In genomic region chr9:136050706-136051567, GRCh38 we compare ENCODE assay signal across 9 cellular contexts. TPM values are rescaled to one million over a fixed set of nuclear protein-coding genes. Genes with fewer than 3 reads are reported as not detected.
DNase-seq lines count a peak whose midpoint lies in the region; ATAC-seq and TF ChIP-seq lines count a peak whose summit lies in the region.
"Had no signal": no experiment of that assay in that cellular context is flagged by ENCODE, and none has a peak within 500 bp of the region (broad histone marks: within the 10 kb centered on the region; RNA-seq: fewer than 3 reads in every experiment).

No MANE protein-coding gene starts in this region.

- intact Hi-C loops in CD14-positive monocyte (cut with micrococcal nuclease), result loop anchor here in 1 of 2 donors (5.0 kb wide), 1 partner anchor 36 kb away; no protein-coding TSS in a partner anchor
- intact Hi-C loops in CD4-positive, alpha-beta memory T cell (cut with micrococcal nuclease), result no loop called here

- H3K4me1 ChIP-seq in Peyer's patch, result peaks cover 4 to 39% (median 12%) of the 10 kb centered on the region in 4 donors
- no peaks in the 10 kb centered on the region for H3K4me1 ChIP-seq in parathyroid adenoma
- H3K4me1 ChIP-seq in CD4-positive, alpha-beta memory T cell (ENCODE audit: insufficient read depth, low read length), result peaks cover 20% of the 10 kb centered on the region

- peaks cover 22 to 36% of the 10 kb centered on the region in 2 donors for H3K36me3 Mint-ChIP-seq in CD14-positive monocyte
- H3K36me3 Mint-ChIP-seq in CD4-positive, alpha-beta memory T cell, result peaks cover 4% of the 10 kb centered on the region in 2 donors

- H3K4me3 Mint-ChIP-seq in CD14-positive monocyte, result peak overlapping the region; percentile 80 to 88
- H3K4me3 Mint-ChIP-seq in CD4-positive, alpha-beta memory T cell, result peak overlapping the region in 2 of 8 donors; percentile 30 to 53

- peaks cover 0 to 2% (median 0%) of the 10 kb centered on the region in 3 donors for H3K27me3 Mint-ChIP-seq in CD14-positive monocyte (ENCODE audit: low read depth in 3 of 3)
- H3K27me3 Mint-ChIP-seq in CD4-positive, alpha-beta memory T cell, result peaks cover 2 to 4% of the 10 kb centered on the region in 2 donors

- H3K27ac Mint-ChIP-seq in CD14-positive monocyte, result peak overlapping the region in 6 of 7 donors; percentile 19 to 74 (median 58)
- H3K27ac Mint-ChIP-seq in CD4-positive, alpha-beta memory T cell, result no peak overlapping the region

- peaks cover 73% of the 10 kb centered on the region for H3K4me1 Mint-ChIP-seq in CD14-positive monocyte
- H3K4me1 Mint-ChIP-seq in CD4-positive, alpha-beta memory T cell, result peaks cover 7 to 21% (median 15%) of the 10 kb centered on the region in 4 donors

- H3K36me3 ChIP-seq in Peyer's patch (peaks cover 0 to 34% (median 0%) of the 10 kb centered on the region in 3 donors), parathyroid adenoma (ENCODE audit: control insufficient read depth, insufficient read depth, low read length) (no peaks in the 10 kb centered on the region)
- no peaks in the 10 kb centered on the region for H3K36me3 ChIP-seq in CD4-positive, alpha-beta memory T cell (ENCODE audit: insufficient read depth, low read length)

- CTCF ChIA-PET in CD4-positive, alpha-beta memory T cell (lab: Charles Lee; ENCODE audit: partially characterized antibody), result interaction anchor here (1.3 kb wide), 1 partner anchor 84 kb away, joined by 4 read pairs; no protein-coding TSS in a partner anchor

- POLR2A ChIA-PET in CD4-positive, alpha-beta memory T cell (lab: Charles Lee; ENCODE audit: partially characterized antibody), result no interaction called here

- peak overlapping the region; percentile 63 for H3K4me2 ChIP-seq in parathyroid adenoma (ENCODE audit: low read length)

- H3K9ac ChIP-seq in parathyroid adenoma, result no peak overlapping the region

- H2AFZ ChIP-seq in parathyroid adenoma, result no peak overlapping the region

- H3K27ac ChIP-seq in Peyer's patch (peak overlapping the region in 1 of 4 donors; percentile 48), parathyroid adenoma (no peak overlapping the region)
- no peak overlapping the region for H3K27ac ChIP-seq in CD4-positive, alpha-beta memory T cell (ENCODE audit: low read depth, low read length)

- H3K4me3 ChIP-seq in Peyer's patch, result peak overlapping the region; percentile 28 to 63 (median 45)
- no peak overlapping the region for H3K4me3 ChIP-seq in parathyroid adenoma (ENCODE audit: low read depth, low read length)
- H3K4me3 ChIP-seq in CD4-positive, alpha-beta memory T cell (ENCODE audit: low read length in 2 of 2), result peak overlapping the region in 1 of 2 donors; percentile 24

- TF ChIP-seq CTCF in CD14-positive monocyte (IDR thresholded peaks at IDR 0.05), result no peak
- no peak for TF ChIP-seq CTCF in Peyer's patch (IDR thresholded peaks at IDR 0.05)
- no peak for TF ChIP-seq CTCF in parathyroid adenoma (IDR thresholded peaks at IDR 0.05)

- TF ChIP-seq POLR2A in Peyer's patch (IDR thresholded peaks at IDR 0.05), result no peak

- peaks cover 2% of the 10 kb centered on the region for H3K79me2 ChIP-seq in parathyroid adenoma

- H3K27me3 ChIP-seq in Peyer's patch (no peaks in the 10 kb centered on the region), parathyroid adenoma (ENCODE audit: control insufficient read depth, insufficient read depth, low read length) (no peaks in the 10 kb centered on the region)
- H3K27me3 ChIP-seq in CD4-positive, alpha-beta memory T cell (ENCODE audit: insufficient read depth, low read length), result no peaks in the 10 kb centered on the region

- peak; percentile 47 for DNase-seq in CD14-positive monocyte (ENCODE audit: low spot score)
- peak in 1 of 3 donors; percentile 43 for DNase-seq in Peyer's patch
- DNase-seq in globus pallidus (ENCODE audit: low spot score), result peak; percentile 24
- DNase-seq in CD4-positive, alpha-beta memory T cell, result no peak
- no peak for DNase-seq in T-helper 1 cell
- DNase-seq in foreskin melanocyte, result no peak
- DNase-seq: naive thymus-derived CD8-positive, alpha-beta T cell had no signal

- H3K9me3 ChIP-seq in Peyer's patch, result no peaks in the 10 kb centered on the region
- no peaks in the 10 kb centered on the region for H3K9me3 ChIP-seq in parathyroid adenoma (ENCODE audit: control insufficient read depth, low read length)
- no peaks in the 10 kb centered on the region for H3K9me3 ChIP-seq in CD4-positive, alpha-beta memory T cell (ENCODE audit: control insufficient read depth in 1 of 2, low read length in 2 of 2)

- H3K9me3 Mint-ChIP-seq in CD14-positive monocyte, result no peaks in the 10 kb centered on the region
- H3K9me3 Mint-ChIP-seq in CD4-positive, alpha-beta memory T cell, result no peaks in the 10 kb centered on the region
- H3K9me3 Mint-ChIP-seq: naive thymus-derived CD8-positive, alpha-beta T cell had no signal

- ATAC-seq in GM19455 (IDR thresholded peaks at IDR 0.05; ENCODE audit: unreplicated experiment), result no peak

RNA-seq across cellular contexts. Expression of gene NACC2, which starts 44.2 kb away (rescaled TPM):
- polyA plus RNA-seq in CD14-positive monocyte, result 1 to 10 TPM; 8.1 to 8.7 TPM
- total RNA-seq in Peyer's patch, result 10 to 100 TPM in 3 of 4 donors, 1 to 10 TPM in 1; 8.3 to 24.3 (median 23.1) TPM
- 10 to 100 TPM; 11.5 to 12.2 TPM for total RNA-seq in CD4-positive, alpha-beta memory T cell
- polyA plus RNA-seq in CD4-positive, alpha-beta memory T cell, result 1 to 10 TPM in 1 of 2 donors, under 1 TPM in 1; 0.58 to 2.6 TPM

Comparison
In these comparisons a context has a peak if more than half of its experiments do, and no peak if none do; other contexts are left out.
1. DNase-seq: peak in CD14-positive monocyte (single experiment) and globus pallidus (single experiment); none in CD4-positive, alpha-beta memory T cell (0 of 5), T-helper 1 cell (0 of 5) and foreskin melanocyte (single experiment).
2. H3K27ac Mint-ChIP-seq: peak in CD14-positive monocyte (6 of 7); none in CD4-positive, alpha-beta memory T cell (0 of 7).